In the genomic region with DNA sequence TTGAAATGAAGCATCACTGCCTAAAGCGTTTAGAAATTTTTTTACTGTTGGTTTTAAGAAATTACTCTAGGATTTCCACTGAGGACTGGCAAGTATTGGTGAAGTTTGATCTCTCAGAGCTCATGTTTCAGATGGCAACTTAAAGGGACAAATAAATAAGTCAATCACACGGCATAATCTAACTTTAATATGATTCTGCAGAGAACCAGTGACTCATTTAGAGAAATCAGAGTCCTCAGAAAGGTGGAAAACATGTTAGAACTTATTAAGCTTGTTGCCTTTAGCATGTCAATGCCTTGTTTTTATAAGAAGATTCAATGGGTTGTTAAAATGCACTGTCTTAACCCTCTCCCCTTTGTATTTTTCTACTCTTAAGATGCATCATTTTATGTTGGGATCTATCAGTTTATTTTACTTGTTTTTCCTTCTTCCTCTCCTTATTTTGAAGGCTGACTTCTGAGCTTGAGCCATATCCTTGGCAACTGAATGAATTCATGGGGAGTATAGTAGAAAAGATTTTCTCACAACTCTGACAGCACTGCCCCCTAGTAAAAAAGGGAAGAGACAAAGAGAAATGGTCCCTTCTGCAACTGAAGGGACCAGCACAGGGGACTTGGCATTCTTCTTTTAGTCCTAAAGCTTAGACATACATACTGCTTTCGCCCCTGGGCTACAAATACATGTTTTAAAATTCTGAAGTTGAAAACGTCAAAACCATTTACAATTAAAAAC, we compare ENCODE assay signal across 10 cellular contexts.
DNase-seq lines count a peak whose midpoint lies in the region; ATAC-seq and TF ChIP-seq lines count a peak whose summit lies in the region.
"Had no signal": no experiment of that assay in that cellular context is flagged by ENCODE, and none has a peak within 500 bp of the region (broad histone marks: within the 10 kb centered on the region; RNA-seq: fewer than 3 reads in every experiment).

No MANE protein-coding gene starts in this region.

- peaks cover 15% of the 10 kb centered on the region for H3K4me1 Mint-ChIP-seq in CD14-positive monocyte

- H3K27ac Mint-ChIP-seq in CD14-positive monocyte: peak overlapping the region in 5 of 7 donors; percentile 54 to 89 (median 79)

- intact Hi-C loops in CD14-positive monocyte (cut with micrococcal nuclease) (loop anchor here in 1 of 2 donors (10.0 kb wide), 3 partner anchors 290 to 840 kb away; partner anchors contain the start of gene BCL6), ascending aorta (cut with DNase I) (loop anchor here (5.0 kb wide), 1 partner anchor 843 kb away; no protein-coding TSS in a partner anchor)

- no peaks in the 10 kb centered on the region for H3K36me3 ChIP-seq in ascending aorta

- no peaks in the 10 kb centered on the region for H3K27me3 ChIP-seq in ascending aorta

- peak overlapping the region; percentile 46 to 51 for H3K4me3 Mint-ChIP-seq in CD14-positive monocyte

- no peak overlapping the region for H3K4me3 ChIP-seq in ascending aorta

- no peaks in the 10 kb centered on the region for H3K9me3 ChIP-seq in ascending aorta

- peak overlapping the region; percentile 54 to 85 for H3K27ac ChIP-seq in ascending aorta

- no peaks in the 10 kb centered on the region for H3K36me3 Mint-ChIP-seq in CD14-positive monocyte

- no peaks in the 10 kb centered on the region for H3K27me3 Mint-ChIP-seq in CD14-positive monocyte (ENCODE audit: low read depth in 3 of 3)

- peaks cover 14 to 49% of the 10 kb centered on the region in 2 donors for H3K4me1 ChIP-seq in ascending aorta

- DNase-seq in CD14-positive monocyte (ENCODE audit: low spot score) (no peak), M059J (ENCODE audit: low read depth) (peak; percentile 56), ascending aorta (ENCODE audit: low spot score in 2 of 2) (no peak), midbrain (lab: John Stamatoyannopoulos, UW) (peak; percentile 12)
- DNase-seq: activated naive CD4-positive, alpha-beta T cell treated with Interleukin-2 at 50 U/mL for 16 hours; RPMI8226 had no signal

- no peak for ATAC-seq in GM18907 (IDR thresholded peaks at IDR 0.05; ENCODE audit: unreplicated experiment)
- ATAC-seq in HG02678 (IDR thresholded peaks at IDR 0.05; ENCODE audit: unreplicated experiment): no peak
- ATAC-seq in GM21390 (IDR thresholded peaks at IDR 0.05; ENCODE audit: unreplicated experiment): no peak
- no peak for ATAC-seq in HG02938 (IDR thresholded peaks at IDR 0.05; ENCODE audit: unreplicated experiment)

- TF ChIP-seq CTCF in CD14-positive monocyte (IDR thresholded peaks at IDR 0.05) (peak; percentile 29), ascending aorta (IDR thresholded peaks at IDR 0.05) (no peak)

- peaks cover 0 to 3% (median 0%) of the 10 kb centered on the region in 7 donors for H3K9me3 Mint-ChIP-seq in CD14-positive monocyte

Comparison
In these comparisons a context has a peak if more than half of its experiments do, and no peak if none do; other contexts are left out.
1. DNase-seq: peak in M059J (single experiment) and midbrain (single experiment); none in CD14-positive monocyte (single experiment) and ascending aorta (0 of 2).